Comparison of ENCODE assay signal across 16 cellular contexts in the genomic region with DNA sequence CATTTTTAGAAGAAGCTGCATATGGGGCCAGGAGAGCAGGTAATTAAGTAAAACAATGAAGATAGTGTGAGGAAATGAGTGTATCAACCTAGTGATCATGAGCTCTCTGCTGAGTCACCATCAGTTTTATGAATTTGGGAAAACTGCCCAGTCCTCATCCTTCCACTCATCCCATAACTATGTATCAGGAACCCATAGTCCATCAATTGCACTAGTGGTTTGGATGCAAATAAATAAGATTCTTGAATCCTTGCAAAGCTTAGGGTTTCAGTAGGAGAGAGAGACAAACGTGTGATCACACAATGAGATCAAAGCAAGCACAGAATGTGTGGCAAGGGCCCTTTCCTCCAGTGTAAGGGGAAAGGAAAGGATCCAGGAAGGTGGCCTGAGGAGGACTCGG.
DNase-seq lines count a peak whose midpoint lies in the region; ATAC-seq and TF ChIP-seq lines count a peak whose summit lies in the region.
"Had no signal": no experiment of that assay in that cellular context is flagged by ENCODE, and none has a peak within 500 bp of the region (broad histone marks: within the 10 kb centered on the region; RNA-seq: fewer than 3 reads in every experiment).

No MANE protein-coding gene starts in this region.

- peak; percentile 15 for DNase-seq in DMS53 (lab: John Stamatoyannopoulos, UW)
- no peak for DNase-seq in DMS53 treated with DMSO at 0.1 percent for 48 hours (lab: John Stamatoyannopoulos, UW; ENCODE audit: unreplicated experiment)
- DNase-seq in T1000 (lab: John Stamatoyannopoulos, UW) = peak; percentile 61
- DNase-seq in fibroblast of peridontal ligament (ENCODE audit: extremely low read depth) = peak; percentile 99
- no peak for DNase-seq in coronary artery (ENCODE audit: low spot score)
- no peak for DNase-seq in activated gamma-delta T cell (lab: John Stamatoyannopoulos, UW)
- DNase-seq: activated CD8-positive, alpha-beta memory T cell treated with anti-CD3 and anti-CD28 coated beads for 24 hours; H7; left ventricle myocardium superior; NCI-H526 treated with DMSO at 0.1 percent for 48 hours; T-helper 17 cell; upper lobe of left lung had no signal

- H3K27ac ChIP-seq in temporal lobe (ENCODE audit: low read depth, low read length) (peak overlapping the region; percentile 45), coronary artery (no peak overlapping the region)
- H3K27ac ChIP-seq: 22Rv1, gastroesophageal sphincter, upper lobe of left lung had no signal

- H3K4me3 ChIP-seq in coronary artery = no peak overlapping the region
- H3K4me3 ChIP-seq: gastroesophageal sphincter, upper lobe of left lung had no signal

- ATAC-seq in HG02763 (IDR thresholded peaks at IDR 0.05; ENCODE audit: unreplicated experiment) = no peak
- ATAC-seq: gastroesophageal sphincter, left ventricle myocardium superior, T-helper 17 cell had no signal

- TF ChIP-seq CTCF in coronary artery (IDR thresholded peaks at IDR 0.05) = no peak

Comparison
In these comparisons a context has a peak if more than half of its experiments do, and no peak if none do; other contexts are left out.
1. DNase-seq: peak in DMS53 (single experiment), T1000 (single experiment) and fibroblast of peridontal ligament (single experiment); none in DMS53 treated with DMSO at 0.1 percent for 48 hours (single experiment), coronary artery (single experiment) and activated gamma-delta T cell (single experiment).